In the genomic region with DNA sequence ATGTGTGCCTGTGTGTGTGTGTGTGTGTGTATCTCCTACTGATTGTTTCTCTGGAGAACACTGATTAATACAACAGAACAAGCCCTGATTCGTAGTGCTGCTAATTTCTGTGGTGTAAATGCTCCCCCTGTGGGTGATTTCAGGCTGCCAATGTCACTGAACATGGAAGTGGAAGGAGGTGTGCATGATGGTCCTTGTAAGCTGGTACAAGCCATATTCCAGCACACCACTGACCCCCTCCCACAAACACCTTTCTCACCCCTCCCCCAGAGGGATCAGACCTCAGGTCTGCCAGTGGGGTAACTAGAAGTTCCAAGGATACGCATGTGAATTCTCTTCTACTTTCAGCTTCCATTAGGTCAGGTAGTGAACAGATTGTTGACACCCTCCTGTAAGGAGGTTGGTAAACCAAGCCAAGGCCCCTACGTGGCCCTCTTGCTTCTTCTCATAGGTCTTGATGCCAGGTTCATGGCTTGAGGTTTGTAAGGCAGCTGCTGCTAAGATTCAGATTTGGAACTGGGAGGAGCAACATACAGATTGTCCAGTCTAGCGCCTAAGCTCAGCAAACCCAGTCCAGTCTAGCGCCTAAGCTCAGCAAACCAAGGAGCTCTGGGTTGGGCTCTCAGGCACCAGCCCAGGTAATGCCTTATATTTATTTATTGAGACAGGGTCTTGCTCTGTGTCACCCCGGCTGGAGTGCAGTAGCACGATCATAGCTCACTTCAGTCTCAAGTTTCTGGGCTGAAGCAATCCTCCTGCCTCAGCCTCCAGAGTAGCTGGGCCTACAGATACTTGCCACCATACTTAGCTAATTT, we compare ENCODE assay signal across 35 cellular contexts. TPM values are rescaled to one million over a fixed set of nuclear protein-coding genes. Genes with fewer than 3 reads are reported as not detected.
DNase-seq lines count a peak whose midpoint lies in the region; ATAC-seq, FAIRE-seq and TF ChIP-seq lines count a peak whose summit lies in the region.
"Had no signal": no experiment of that assay in that cellular context is flagged by ENCODE, and none has a peak within 500 bp of the region (broad histone marks: within the 10 kb centered on the region; RNA-seq: fewer than 3 reads in every experiment).

No MANE protein-coding gene starts in this region.

- H3K27me3 ChIP-seq in HepG2 (ENCODE audit: control insufficient read depth in 1 of 2, insufficient read depth in 2 of 2, low read length in 2 of 2) (no peaks in the 10 kb centered on the region), right lobe of liver (no peaks in the 10 kb centered on the region), foreskin keratinocyte (no peaks in the 10 kb centered on the region)
- H3K27me3 ChIP-seq: BLaER1 treated with 17β-estradiol and CSF1 and Interleukin-3, amounts not matched to agents 10 nM and 100 nM; breast epithelium; esophagus muscularis mucosa; Peyer's patch had no signal

- H3K27ac ChIP-seq in HepG2 (ENCODE audit: extremely low read length, insufficient read depth, low read length) (no peak overlapping the region), right lobe of liver (no peak overlapping the region), foreskin keratinocyte (no peak overlapping the region)
- H3K27ac ChIP-seq: BLaER1 treated with 17β-estradiol and CSF1 and Interleukin-3, amounts not matched to agents 10 nM and 100 nM; breast epithelium; coronary artery; esophagus muscularis mucosa; KMS-11; Peyer's patch; psoas muscle; VCaP had no signal

- H3K79me2 ChIP-seq in HepG2 (ENCODE audit: insufficient read depth, low read length): no peaks in the 10 kb centered on the region

- no peak for TF ChIP-seq RAD21 in HepG2 (CRISPR knock-in tag; IDR thresholded peaks at IDR 0.05)

- no peak overlapping the region for H3K4me3 Mint-ChIP-seq in WTC11
- H3K4me3 Mint-ChIP-seq: activated naive CD4-positive, alpha-beta T cell treated with anti-CD3 and anti-CD28 coated beads for 36 hours; immature natural killer cell; mesothelial cell of epicardium; naive B cell; stimulated activated naive B cell treated with anti-CD40 and anti-IgM and Interleukin-4, amounts not matched to agents 10 μg/mL and 1 μg/mL and 100 μg/mL, for 72 hours had no signal

- DNase-seq in HepG2 (ENCODE audit: low spot score) (no peak), right lobe of liver (no peak), WTC11 (ENCODE audit: low spot score) (no peak), foreskin keratinocyte (no peak), urothelium cell line (ENCODE audit: low spot score) (no peak), NCI-H1105 (lab: John Stamatoyannopoulos, UW) (no peak), NCI-H2171 (lab: John Stamatoyannopoulos, UW) (no peak)
- DNase-seq: activated CD4-positive, alpha-beta T cell treated with anti-CD3 and anti-CD28 coated beads for 48 hours; activated naive CD4-positive, alpha-beta T cell treated with anti-CD3 and anti-CD28 coated beads for 36 hours; amygdala; effector memory CD4-positive, alpha-beta T cell; hippocampal formation; immature natural killer cell; naive B cell; NCI-H146; NCI-H510A; Peyer's patch; psoas muscle; stimulated activated CD4-positive, alpha-beta T cell treated with anti-CD3 and anti-CD28 coated beads, Interleukin-4, amount 100 ng/mL, for 4 hours; stimulated activated naive B cell treated with anti-CD40 and anti-IgM and Interleukin-4, amounts not matched to agents 10 μg/mL and 1 μg/mL and 100 μg/mL, for 72 hours; SW 1271; T-helper 9 cell had no signal

- TF ChIP-seq EP300 in HepG2 (IDR thresholded peaks at IDR 0.05; ENCODE audit: low read depth in 2 of 2, low read length in 2 of 2) (no peak), HepG2 (CRISPR knock-in tag; IDR thresholded peaks at IDR 0.05; ENCODE audit: borderline replicate concordance) (no peak)

- peaks cover 37% of the 10 kb centered on the region for H4K20me1 ChIP-seq in HepG2 (ENCODE audit: insufficient read depth, low read length)
- H4K20me1 ChIP-seq: BLaER1 treated with 17β-estradiol and CSF1 and Interleukin-3, amounts not matched to agents 10 nM and 100 nM had no signal

- intact Hi-C loops in HepG2 (cut with micrococcal nuclease; ENCODE audit: unreplicated experiment) (loop anchor here (5.0 kb wide), 1 partner anchor 39 kb away; a partner anchor contains a TSS), right lobe of liver (cut with DNase I) (no loop called here)

- H3K9me3 ChIP-seq in HepG2 (ENCODE audit: low read length): no peaks in the 10 kb centered on the region
- H3K9me3 ChIP-seq in right lobe of liver: no peaks in the 10 kb centered on the region
- H3K9me3 ChIP-seq: breast epithelium, Peyer's patch, psoas muscle had no signal

- peak; percentile 42 for TF ChIP-seq CTCF in HepG2 (CRISPR knock-in tag; IDR thresholded peaks at IDR 0.05)
- no peak for TF ChIP-seq CTCF in right lobe of liver (IDR thresholded peaks at IDR 0.05)
- TF ChIP-seq CTCF in WTC11 (IDR thresholded peaks at IDR 0.05): no peak
- TF ChIP-seq CTCF in foreskin keratinocyte (conservative IDR thresholded peaks at IDR 0.05): peak; percentile 30

- FAIRE-seq in HepG2 (lab: Jason Lieb, UNC) (no peak), urothelium cell line (lab: Jason Lieb, UNC) (peak; percentile 5)
- FAIRE-seq: frontal cortex, GM12892, H54, HTR-8/SVneo had no signal

- H3K4me1 ChIP-seq in HepG2 (ENCODE audit: insufficient read depth, low read length) (peaks cover 7% of the 10 kb centered on the region; the same call in 1 of the 2 replicates), right lobe of liver (peaks cover 0 to 32% (median 5%) of the 10 kb centered on the region in 4 donors), foreskin keratinocyte (no peaks in the 10 kb centered on the region)
- H3K4me1 ChIP-seq: breast epithelium, Peyer's patch, psoas muscle had no signal

- H3K9ac ChIP-seq in HepG2 (ENCODE audit: insufficient read depth, low read depth, low read length): no peak overlapping the region
- H3K9ac ChIP-seq: BLaER1 treated with 17β-estradiol and CSF1 and Interleukin-3, amounts not matched to agents 10 nM and 100 nM; KMS-11 had no signal

- H3K27me3 Mint-ChIP-seq in WTC11 (ENCODE audit: low read depth): no peaks in the 10 kb centered on the region
- H3K27me3 Mint-ChIP-seq: naive B cell; stimulated activated naive B cell treated with anti-CD40 and anti-IgM and Interleukin-4, amounts not matched to agents 10 μg/mL and 1 μg/mL and 100 μg/mL, for 72 hours had no signal

- TF ChIP-seq POLR2A in HepG2 (IDR thresholded peaks at IDR 0.05; ENCODE audit: insufficient read depth in 1 of 2, low read depth in 2 of 2, low read length in 2 of 2) (peak in 1 of 2 experiments; percentile 33; a peak in 2 of 4 replicates), right lobe of liver (IDR thresholded peaks at IDR 0.05) (no peak)

- H3K4me2 ChIP-seq in HepG2 (ENCODE audit: low read depth, low read length): no peak overlapping the region
- H3K4me2 ChIP-seq: KMS-11 had no signal

- peaks cover 50% of the 10 kb centered on the region for H3K36me3 Mint-ChIP-seq in WTC11

- in situ Hi-C loops in HepG2 (cut with HindIII; ENCODE audit: extremely low pct_ligation_motif_present, low pct_unique_long_range_greater_than_20kb): no loop called here

- no peaks in the 10 kb centered on the region for H3K4me1 Mint-ChIP-seq in WTC11
- H3K4me1 Mint-ChIP-seq: immature natural killer cell; mesothelial cell of epicardium; naive B cell; stimulated activated naive B cell treated with anti-CD40 and anti-IgM and Interleukin-4, amounts not matched to agents 10 μg/mL and 1 μg/mL and 100 μg/mL, for 72 hours had no signal

- no TSS peak for BruUV-seq in HepG2 (replicated peaks; lab: Mats Ljungman, UMichigan)

- no peak overlapping the region for H3K27ac Mint-ChIP-seq in WTC11
- H3K27ac Mint-ChIP-seq: activated naive CD4-positive, alpha-beta T cell treated with anti-CD3 and anti-CD28 coated beads for 36 hours; mesothelial cell of epicardium had no signal

- no peak overlapping the region for H2AFZ ChIP-seq in HepG2 (ENCODE audit: low read length)

- POLR2A ChIA-PET in HepG2 (lab: Yijun Ruan, JAX) (interaction anchor here (1.3 to 6.6 kb wide), 6 partner anchors 10 to 39 kb away, joined by 3 to 52 read pairs (median 16); a partner anchor contains a TSS), WTC11 (lab: Charles Lee) (interaction anchor here (0.6 kb wide), 1 partner anchor 157 kb away, joined by 3 read pairs; no protein-coding TSS in a partner anchor)

- H3K36me3 ChIP-seq in HepG2 (replicated peaks in 1 of 2; ENCODE audit: control insufficient read depth in 1 of 2, insufficient read depth in 2 of 2, low read length in 2 of 2): peaks cover 36 to 42% of the 10 kb centered on the region in 2 experiments
- H3K36me3 ChIP-seq in right lobe of liver: peaks cover 0 to 52% (median 32%) of the 10 kb centered on the region in 4 donors
- H3K36me3 ChIP-seq: BLaER1 treated with 17β-estradiol and CSF1 and Interleukin-3, amounts not matched to agents 10 nM and 100 nM; breast epithelium had no signal

- WGBS in HepG2 (ENCODE audit: low lambda C conversion rate): 71% methylated on average over 4 of the region's 7 CpGs
- 100% methylated on average over 1 of the region's 7 CpGs for WGBS in right lobe of liver (ENCODE audit: insufficient coverage, low coverage, low lambda C conversion rate, missing lambda C conversion rate)

- CTCF ChIA-PET in HepG2 (lab: Yijun Ruan, JAX; ENCODE audit: low intra/inter-chr PET ratio, low total read pairs): no interaction called here
- CTCF ChIA-PET in WTC11 (lab: Charles Lee): interaction anchor here (0.5 to 1.7 kb wide), 6 partner anchors 31 to 174 kb away, joined by 3 to 6 read pairs (median 5); no protein-coding TSS in a partner anchor

- ATAC-seq in HepG2: no peak
- ATAC-seq in right lobe of liver: no peak
- ATAC-seq in WTC11: peak; percentile 14; the same call in 1 of the 2 replicates
- no peak for ATAC-seq in foreskin keratinocyte
- ATAC-seq in HG03342 (IDR thresholded peaks at IDR 0.05; ENCODE audit: unreplicated experiment): no peak
- ATAC-seq: psoas muscle; stimulated activated naive B cell treated with anti-CD40 and anti-IgM and Interleukin-4, amounts not matched to agents 10 μg/mL and 1 μg/mL and 100 μg/mL, for 72 hours had no signal

- no peaks in the 10 kb centered on the region for H3K9me3 Mint-ChIP-seq in WTC11
- H3K9me3 Mint-ChIP-seq: activated naive CD4-positive, alpha-beta T cell treated with anti-CD3 and anti-CD28 coated beads for 36 hours; immature natural killer cell; stimulated activated naive B cell treated with anti-CD40 and anti-IgM and Interleukin-4, amounts not matched to agents 10 μg/mL and 1 μg/mL and 100 μg/mL, for 72 hours had no signal

- H3K4me3 ChIP-seq in HepG2 (replicated peaks in 1 of 3; ENCODE audit: insufficient read depth in 1 of 3, low read depth in 2 of 3, low read length in 3 of 3) (no peak overlapping the region), right lobe of liver (no peak overlapping the region)
- H3K4me3 ChIP-seq: BLaER1 treated with 17β-estradiol and CSF1 and Interleukin-3, amounts not matched to agents 10 nM and 100 nM; breast epithelium; coronary artery; esophagus muscularis mucosa; Peyer's patch; psoas muscle had no signal

RNA-seq across cellular contexts. Expression of a gene that starts 38.7 kb away (rescaled TPM):
- total RNA-seq in HepG2 (2016; rRNA removed; fragmentation: Illumina TruSeq; extraction: Trizol): 250 and 448 TPM in 2 replicates
- 49.9 and 51.0 TPM in 2 replicates for total RNA-seq in HepG2 (2016; cell fraction: cytosol; rRNA removed; fragmentation: Illumina TruSeq; extraction: Trizol; ENCODE audit: low read depth)
- 228 and 439 TPM in 2 replicates for total RNA-seq in HepG2 (2016; cell fraction: insoluble cytoplasmic fraction; rRNA removed; fragmentation: Illumina TruSeq; extraction: Trizol)
- 153 and 157 TPM in 2 replicates for total RNA-seq in HepG2 (2016; cell fraction: membrane; rRNA removed; fragmentation: Illumina TruSeq; extraction: Trizol)
- total RNA-seq in HepG2 (2016; cell fraction: nucleus; rRNA removed; fragmentation: Illumina TruSeq; extraction: Trizol): 410 and 468 TPM in 2 replicates
- polyA plus RNA-seq in HepG2 (2011; rRNA removed): 374 and 484 TPM in 2 replicates
- 348 and 453 TPM in 2 replicates for polyA plus RNA-seq in HepG2 (2011; cell fraction: cytosol; rRNA removed)
- 376 and 486 TPM in 2 replicates for polyA plus RNA-seq in HepG2 (2011; cell fraction: nucleus; rRNA removed)
- 453 and 672 TPM in 2 replicates for polyA plus RNA-seq in HepG2 (2012)
- 36.9 and 39.3 TPM in 2 replicates for polyA plus RNA-seq in HepG2 (2016; cell fraction: cytosol; fragmentation: Illumina TruSeq; extraction: Trizol; ENCODE audit: low read depth)
- polyA plus RNA-seq in HepG2 (2016; cell fraction: insoluble cytoplasmic fraction; fragmentation: Illumina TruSeq; extraction: Trizol; ENCODE audit: low read depth): 202 and 215 TPM in 2 replicates
- 86.7 and 89.8 TPM in 2 replicates for polyA plus RNA-seq in HepG2 (2016; cell fraction: membrane; fragmentation: Illumina TruSeq; extraction: Trizol; ENCODE audit: low read depth)
- 516 and 527 TPM in 2 replicates for polyA plus RNA-seq in HepG2 (2016; cell fraction: nucleus; fragmentation: Illumina TruSeq; extraction: Trizol; ENCODE audit: insufficient read depth, low read depth)
- 777 and 2,246 TPM in 2 replicates for polyA minus RNA-seq in HepG2 (2011; rRNA and poly(A)+ RNA removed; ENCODE audit: low replicate concordance)
- 316 and 502 TPM in 2 replicates for polyA minus RNA-seq in HepG2 (2011; cell fraction: cytosol; rRNA and poly(A)+ RNA removed)
- polyA minus RNA-seq in HepG2 (2011; cell fraction: nucleus; rRNA and poly(A)+ RNA removed): 197 and 218 TPM in 2 replicates
- total RNA-seq in right lobe of liver: 1,000 to 10,000 TPM in 1 of 6 experiments, 100 to 1,000 TPM in 5; 319 to 1,976 (median 596) TPM
- total RNA-seq in WTC11 (2021): 300 to 337 TPM (median 336 TPM) in 3 replicates
- 257 and 310 TPM in 2 replicates for total RNA-seq in foreskin keratinocyte
- polyA plus RNA-seq in foreskin keratinocyte: 141 and 185 TPM in 2 replicates

RNA-seq across cellular contexts. Expression of a gene that starts 47.2 kb away (rescaled TPM):
- total RNA-seq in HepG2 (2016; rRNA removed; fragmentation: Illumina TruSeq; extraction: Trizol): not detected in 2 replicates
- not detected in 2 replicates for total RNA-seq in HepG2 (2016; cell fraction: cytosol; rRNA removed; fragmentation: Illumina TruSeq; extraction: Trizol; ENCODE audit: low read depth)
- not detected in 2 replicates for total RNA-seq in HepG2 (2016; cell fraction: insoluble cytoplasmic fraction; rRNA removed; fragmentation: Illumina TruSeq; extraction: Trizol)
- total RNA-seq in HepG2 (2016; cell fraction: membrane; rRNA removed; fragmentation: Illumina TruSeq; extraction: Trizol): not detected in 2 replicates
- not detected in 2 replicates for total RNA-seq in HepG2 (2016; cell fraction: nucleus; rRNA removed; fragmentation: Illumina TruSeq; extraction: Trizol)
- not detected in 2 replicates for polyA plus RNA-seq in HepG2 (2011; rRNA removed)
- not detected in 2 replicates for polyA plus RNA-seq in HepG2 (2011; cell fraction: cytosol; rRNA removed)
- not detected in 2 replicates for polyA plus RNA-seq in HepG2 (2011; cell fraction: nucleus; rRNA removed)
- polyA plus RNA-seq in HepG2 (2012): not detected in 2 replicates
- polyA plus RNA-seq in HepG2 (2016; cell fraction: cytosol; fragmentation: Illumina TruSeq; extraction: Trizol; ENCODE audit: low read depth): not detected in 2 replicates
- polyA plus RNA-seq in HepG2 (2016; cell fraction: insoluble cytoplasmic fraction; fragmentation: Illumina TruSeq; extraction: Trizol; ENCODE audit: low read depth): not detected in 2 replicates
- polyA plus RNA-seq in HepG2 (2016; cell fraction: membrane; fragmentation: Illumina TruSeq; extraction: Trizol; ENCODE audit: low read depth): not detected in 2 replicates
- not detected in 2 replicates for polyA plus RNA-seq in HepG2 (2016; cell fraction: nucleus; fragmentation: Illumina TruSeq; extraction: Trizol; ENCODE audit: insufficient read depth, low read depth)
- 0.05 TPM in 1 of 2 replicates, not detected in the other for polyA minus RNA-seq in HepG2 (2011; rRNA and poly(A)+ RNA removed; ENCODE audit: low replicate concordance)
- 1.1 TPM in 1 of 2 replicates, not detected in the other for polyA minus RNA-seq in HepG2 (2011; cell fraction: cytosol; rRNA and poly(A)+ RNA removed)
- not detected in 2 replicates for polyA minus RNA-seq in HepG2 (2011; cell fraction: nucleus; rRNA and poly(A)+ RNA removed)
- total RNA-seq in right lobe of liver: 1 to 10 TPM; 2.7 to 8.9 (median 4.7) TPM
- total RNA-seq in WTC11 (2021): 0.63 to 0.99 TPM (median 0.69 TPM) in 3 replicates
- 4.6 and 5.9 TPM in 2 replicates for total RNA-seq in foreskin keratinocyte
- 3.2 and 4.3 TPM in 2 replicates for polyA plus RNA-seq in foreskin keratinocyte
- total RNA-seq: Daoy had no signal

Comparison
In these comparisons a context has a peak if more than half of its experiments do, and no peak if none do; other contexts are left out.
1. CTCF ChIP-seq: peak in HepG2 (single experiment) and foreskin keratinocyte (single experiment); none in right lobe of liver (0 of 4) and WTC11 (single experiment).